ENCODE assay signal across 8 cellular contexts in the genomic region with DNA sequence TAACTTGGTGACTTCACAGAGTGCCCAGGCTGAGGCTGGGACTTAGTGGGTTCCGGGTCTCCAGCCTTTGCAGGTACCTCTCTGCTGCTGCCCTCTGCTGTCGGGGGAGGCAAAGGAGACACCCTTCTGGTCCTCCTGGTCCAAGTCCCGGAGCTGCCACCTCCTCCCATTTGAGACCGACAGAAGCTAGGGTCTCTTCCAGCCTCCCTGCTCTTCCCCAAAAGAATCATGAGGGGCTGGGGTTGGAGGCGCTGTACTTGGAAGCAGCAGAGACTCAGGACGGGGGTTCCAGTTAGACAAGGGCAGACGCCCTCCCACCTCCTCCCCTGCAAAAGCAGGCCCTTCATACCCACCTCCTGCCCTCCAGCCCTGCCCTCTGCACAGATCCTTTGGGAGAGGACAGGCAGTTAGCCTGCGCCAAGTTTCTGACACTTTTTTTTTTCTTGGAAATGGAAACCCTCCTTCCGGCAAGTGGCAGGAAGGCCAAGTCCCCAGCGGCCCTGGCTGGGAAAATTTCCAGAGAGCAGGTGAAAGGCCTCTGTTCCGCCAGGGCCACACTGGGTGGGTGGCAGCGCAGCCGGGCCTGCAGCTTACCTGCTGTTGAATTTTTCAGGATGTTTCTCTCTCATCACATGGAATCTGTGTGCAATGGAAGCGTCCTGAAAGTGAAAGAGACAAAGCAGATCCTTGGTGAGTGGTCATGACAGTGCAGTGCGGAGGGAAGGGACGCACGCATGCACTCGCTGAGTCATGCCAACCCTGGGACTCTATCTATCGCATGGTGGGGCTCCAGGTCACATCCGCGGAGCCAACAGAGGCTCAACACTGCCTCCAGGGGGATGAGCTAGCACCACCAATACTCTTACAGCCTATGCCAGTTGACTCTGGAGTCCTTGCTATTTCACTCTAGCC.
DNase-seq lines count a peak whose midpoint lies in the region; ATAC-seq and TF ChIP-seq lines count a peak whose summit lies in the region.

No MANE protein-coding gene starts in this region.

- H3K36me3 ChIP-seq in DOHH2 (ENCODE audit: control insufficient read depth, low read length) (no peaks in the 10 kb centered on the region), ascending aorta (no peaks in the 10 kb centered on the region)
- no peaks in the 10 kb centered on the region for H3K36me3 ChIP-seq in effector memory CD4-positive, alpha-beta T cell (ENCODE audit: control insufficient read depth, insufficient read depth, low read length)

- H3K79me2 ChIP-seq in DOHH2 (ENCODE audit: control insufficient read depth, low read length), result no peaks in the 10 kb centered on the region

- peak; percentile 73 for TF ChIP-seq CTCF in DOHH2 (IDR thresholded peaks at IDR 0.05; ENCODE audit: low read depth, low read length, poor library complexity, severe bottlenecking)
- no peak for TF ChIP-seq CTCF in RWPE1 (conservative IDR thresholded peaks at IDR 0.05; ENCODE audit: low read depth)
- TF ChIP-seq CTCF in ascending aorta (IDR thresholded peaks at IDR 0.05), result peak; percentile 31 to 38 (median 38)

- H3K4me2 ChIP-seq in DOHH2 (ENCODE audit: low read length), result peak overlapping the region; percentile 11; the same call in 1 of the 2 replicates

- POLR2A ChIA-PET in RWPE1 (lab: Yijun Ruan, JAX; ENCODE audit: low non-redundant PET), result no interaction called here

- H3K4me3 ChIP-seq in DOHH2 (ENCODE audit: low read length) (no peak overlapping the region), ascending aorta (peak overlapping the region; percentile 41), skeletal muscle cell (ENCODE audit: low read depth, low read length) (peak overlapping the region; percentile 13)
- H3K4me3 ChIP-seq in effector memory CD4-positive, alpha-beta T cell (ENCODE audit: insufficient read depth, low read depth, low read length, poor library complexity, severe bottlenecking), result no peak overlapping the region

- intact Hi-C loops in ascending aorta (cut with DNase I), result loop anchor here (2.0 kb wide), 1 partner anchor 259 kb away; no protein-coding TSS in a partner anchor

- no peak overlapping the region for H3K27ac ChIP-seq in DOHH2 (ENCODE audit: low read depth, low read length)
- H3K27ac ChIP-seq in RWPE1, result 0 out of 2 replicates have a peak overlapping the region, but pooled peaks have one; percentile 2
- H3K27ac ChIP-seq in ascending aorta, result no peak overlapping the region
- H3K27ac ChIP-seq in effector memory CD4-positive, alpha-beta T cell (ENCODE audit: insufficient read depth, low read length, poor library complexity, severe bottlenecking), result no peak overlapping the region

- no peaks in the 10 kb centered on the region for H3F3A ChIP-seq in DOHH2 (ENCODE audit: control insufficient read depth, insufficient read depth)

- DNase-seq in RWPE1 (ENCODE audit: low spot score) (peak; percentile 22), ascending aorta (ENCODE audit: low spot score in 2 of 2) (peak; percentile 39 to 82), hypothalamus (lab: John Stamatoyannopoulos, UW) (peak in 42 of 51 donors; percentile 15 to 72 (median 45)), skeletal muscle cell (ENCODE audit: low read depth) (peak; percentile 31)
- no peak for DNase-seq in effector memory CD4-positive, alpha-beta T cell

- CTCF ChIA-PET in RWPE1 (lab: Yijun Ruan, JAX), result interaction anchor here (0.6 to 1.6 kb wide), 11 partner anchors 11 to 1412 kb away, joined by 3 to 12 read pairs (median 4); no protein-coding TSS in a partner anchor

- H3K27me3 ChIP-seq in DOHH2 (ENCODE audit: control insufficient read depth, low read length), result peaks cover 10% of the 10 kb centered on the region
- no peaks in the 10 kb centered on the region for H3K27me3 ChIP-seq in ascending aorta
- no peaks in the 10 kb centered on the region for H3K27me3 ChIP-seq in effector memory CD4-positive, alpha-beta T cell (replicated peaks; ENCODE audit: control insufficient read depth, insufficient read depth, low read length, poor library complexity, severe bottlenecking)

- no peaks in the 10 kb centered on the region for H3K9me2 ChIP-seq in DOHH2 (replicated peaks; ENCODE audit: control insufficient read depth, low read length)

- H3K9me3 ChIP-seq in DOHH2 (ENCODE audit: control insufficient read depth, insufficient read depth, low read length) (no peaks in the 10 kb centered on the region), ascending aorta (no peaks in the 10 kb centered on the region)
- no peaks in the 10 kb centered on the region for H3K9me3 ChIP-seq in effector memory CD4-positive, alpha-beta T cell (ENCODE audit: control insufficient read depth, low read length)

- H3K4me1 ChIP-seq in DOHH2 (ENCODE audit: control insufficient read depth, low read length) (peaks cover 8% of the 10 kb centered on the region; the same call in 1 of the 2 replicates), ascending aorta (peaks cover 0 to 5% of the 10 kb centered on the region in 2 donors)
- no peaks in the 10 kb centered on the region for H3K4me1 ChIP-seq in effector memory CD4-positive, alpha-beta T cell (ENCODE audit: control insufficient read depth, insufficient read depth, low read length, poor library complexity, severe bottlenecking)

- ATAC-seq in GM21367 (IDR thresholded peaks at IDR 0.05; ENCODE audit: unreplicated experiment), result peak; percentile 70
- ATAC-seq in HG03575 (IDR thresholded peaks at IDR 0.05; ENCODE audit: extremely low read depth, insufficient number of reproducible peaks, low FRiP score, unreplicated experiment), result peak; percentile 56

- no peaks in the 10 kb centered on the region for H4K20me1 ChIP-seq in DOHH2 (ENCODE audit: control insufficient read depth, insufficient read depth, low read depth, low read length)

Comparison
In these comparisons a context has a peak if more than half of its experiments do, and no peak if none do; other contexts are left out.
1. H3K4me3 ChIP-seq: peak in ascending aorta (2 of 2) and skeletal muscle cell (single experiment); none in DOHH2 (single experiment) and effector memory CD4-positive, alpha-beta T cell (single experiment).
2. DNase-seq: peak in RWPE1 (single experiment), ascending aorta (2 of 2), hypothalamus (42 of 51) and skeletal muscle cell (single experiment); none in effector memory CD4-positive, alpha-beta T cell (0 of 3).